ENCODE assay signal across 10 cellular contexts in genomic region chr1:109928591-109929111, GRCh38. TPM values are rescaled to one million over a fixed set of nuclear protein-coding genes. Genes with fewer than 3 reads are reported as not detected.
DNase-seq lines count a peak whose midpoint lies in the region; ATAC-seq and TF ChIP-seq lines count a peak whose summit lies in the region.
"Had no signal": no experiment of that assay in that cellular context is flagged by ENCODE, and none has a peak within 500 bp of the region (broad histone marks: within the 10 kb centered on the region; RNA-seq: fewer than 3 reads in every experiment).

No MANE protein-coding gene starts in this region.

- H3K79me2 ChIP-seq in hepatocyte = no peaks in the 10 kb centered on the region

- TF ChIP-seq EP300 in sigmoid colon (IDR thresholded peaks at IDR 0.05) = no peak

- no peak overlapping the region for H3K4me2 ChIP-seq in hepatocyte

- H3K27ac Mint-ChIP-seq in nephron progenitor cell = no peak overlapping the region
- H3K27ac Mint-ChIP-seq: activated naive CD8-positive, alpha-beta T cell had no signal

- H3K36me3 ChIP-seq in brain microvascular endothelial cell (replicated peaks) (peaks cover 14% of the 10 kb centered on the region), hepatocyte (replicated peaks; ENCODE audit: insufficient read depth, low read depth) (no peaks in the 10 kb centered on the region), sigmoid colon (peaks cover 21 to 56% (median 44%) of the 10 kb centered on the region in 4 donors)

- TF ChIP-seq CTCF in brain microvascular endothelial cell (IDR thresholded peaks at IDR 0.05; ENCODE audit: low read depth, low read length, missing control alignments) (no peak), hepatocyte (IDR thresholded peaks at IDR 0.05; ENCODE audit: poor library complexity) (no peak), sigmoid colon (IDR thresholded peaks at IDR 0.05) (no peak), nephron progenitor cell (IDR thresholded peaks at IDR 0.05) (no peak)

- H3K4me3 ChIP-seq in brain microvascular endothelial cell (ENCODE audit: low read depth, low read length) (no peak overlapping the region), hepatocyte (no peak overlapping the region), sigmoid colon (no peak overlapping the region)

- no peaks in the 10 kb centered on the region for H4K20me1 ChIP-seq in hepatocyte (ENCODE audit: insufficient read depth, poor library complexity, severe bottlenecking)

- no peaks in the 10 kb centered on the region for H3K9me2 ChIP-seq in hepatocyte (replicated peaks; ENCODE audit: insufficient read depth)

- H3K9me3 Mint-ChIP-seq in nephron progenitor cell = no peaks in the 10 kb centered on the region

- no peak overlapping the region for H3K4me3 Mint-ChIP-seq in nephron progenitor cell
- H3K4me3 Mint-ChIP-seq: activated naive CD8-positive, alpha-beta T cell had no signal

- DNase-seq in Daoy (ENCODE audit: low read depth) (peak; percentile 45), brain microvascular endothelial cell (peak; percentile 35), hepatocyte (ENCODE audit: low spot score) (peak; percentile 37), sigmoid colon (peak; percentile 84), HUDEP-2 (lab: John Stamatoyannopoulos, UW; ENCODE audit: unreplicated experiment in 76 of 76) (no peak), nephron progenitor cell (no peak), epidermal melanocyte (ENCODE audit: insufficient read length, low spot score) (no peak)
- DNase-seq: NCI-H2227 treated with DMSO at 0.1 percent for 48 hours had no signal

- TF ChIP-seq POLR2A in sigmoid colon (IDR thresholded peaks at IDR 0.05) = no peak

- H3K4me1 Mint-ChIP-seq in nephron progenitor cell = peaks cover 80% of the 10 kb centered on the region

- H2AFZ ChIP-seq in hepatocyte = no peak overlapping the region

- 47% methylated on average over 8 of the region's 8 CpGs for WGBS in hepatocyte (ENCODE audit: low lambda C conversion rate, missing lambda C conversion rate)
- WGBS in sigmoid colon, 2 donors = 69 to 75% methylated on average over 8 of the region's 8 CpGs

- H3K9me3 ChIP-seq in hepatocyte (ENCODE audit: low read depth) (no peaks in the 10 kb centered on the region), sigmoid colon (no peaks in the 10 kb centered on the region)

- no peak overlapping the region for H3K27ac ChIP-seq in brain microvascular endothelial cell
- H3K27ac ChIP-seq in hepatocyte = peak overlapping the region; percentile 58
- H3K27ac ChIP-seq in sigmoid colon = peak overlapping the region; percentile 74 to 83 (median 79)

- ATAC-seq in HG02852 (IDR thresholded peaks at IDR 0.05; ENCODE audit: unreplicated experiment) = no peak

- in situ Hi-C loops in brain microvascular endothelial cell (cut with HindIII; ENCODE audit: low pct_ligation_motif_present, low sequenced_read_pairs) = no loop called here

- H3K27me3 ChIP-seq in brain microvascular endothelial cell (replicated peaks) (no peaks in the 10 kb centered on the region), hepatocyte (no peaks in the 10 kb centered on the region), sigmoid colon (no peaks in the 10 kb centered on the region)

- intact Hi-C loops in sigmoid colon (cut with DNase I) = no loop called here

- H3K4me1 ChIP-seq in hepatocyte (ENCODE audit: insufficient read depth) = peaks cover 22% of the 10 kb centered on the region
- H3K4me1 ChIP-seq in sigmoid colon = peaks cover 0 to 79% (median 63%) of the 10 kb centered on the region in 4 donors

- H3K27me3 Mint-ChIP-seq in nephron progenitor cell (ENCODE audit: low read depth, poor library complexity) = peaks cover 6% of the 10 kb centered on the region
- H3K27me3 Mint-ChIP-seq: activated naive CD8-positive, alpha-beta T cell had no signal

- peaks cover 14% of the 10 kb centered on the region for H3K36me3 Mint-ChIP-seq in nephron progenitor cell (ENCODE audit: low read depth)

RNA-seq across cellular contexts. Expression of gene CSF1, which starts 18.0 kb away (rescaled TPM):
- 12.9 and 23.2 TPM in 2 replicates for total RNA-seq in Daoy (2014; rRNA removed; shearing (Covaris generic))
- total RNA-seq in hepatocyte (9.1 and 9.4 TPM in 2 replicates), sigmoid colon (100 to 1,000 TPM in 1 of 4 donors, 10 to 100 TPM in 3; 21.8 to 118 (median 47.5) TPM)
- polyA plus RNA-seq in hepatocyte (13.5 and 19.1 TPM in 2 replicates), sigmoid colon (10 to 100 TPM in 1 of 3 donors, 1 to 10 TPM in 2; 3.0 to 15.0 (median 3.7) TPM)

RNA-seq across cellular contexts. Expression of gene AHCYL1, which starts 55.9 kb away (rescaled TPM):
- 43.7 and 44.9 TPM in 2 replicates for total RNA-seq in Daoy (2014; rRNA removed; shearing (Covaris generic))
- total RNA-seq in hepatocyte = 49.2 and 56.2 TPM in 2 replicates
- 88.4 and 97.6 TPM in 2 replicates for polyA plus RNA-seq in hepatocyte
- 10 to 100 TPM; 58.2 to 76.7 (median 73.4) TPM for total RNA-seq in sigmoid colon
- 10 to 100 TPM; 42.6 to 57.3 (median 49.1) TPM for polyA plus RNA-seq in sigmoid colon

Comparison
In these comparisons a context has a peak if more than half of its experiments do, and no peak if none do; other contexts are left out.
1. DNase-seq: peak in Daoy (single experiment), brain microvascular endothelial cell (single experiment), hepatocyte (single experiment) and sigmoid colon (single experiment); none in HUDEP-2 (0 of 76), nephron progenitor cell (single experiment) and epidermal melanocyte (single experiment).